Comparison of ENCODE assay signal across 18 cellular contexts in the genomic region with DNA sequence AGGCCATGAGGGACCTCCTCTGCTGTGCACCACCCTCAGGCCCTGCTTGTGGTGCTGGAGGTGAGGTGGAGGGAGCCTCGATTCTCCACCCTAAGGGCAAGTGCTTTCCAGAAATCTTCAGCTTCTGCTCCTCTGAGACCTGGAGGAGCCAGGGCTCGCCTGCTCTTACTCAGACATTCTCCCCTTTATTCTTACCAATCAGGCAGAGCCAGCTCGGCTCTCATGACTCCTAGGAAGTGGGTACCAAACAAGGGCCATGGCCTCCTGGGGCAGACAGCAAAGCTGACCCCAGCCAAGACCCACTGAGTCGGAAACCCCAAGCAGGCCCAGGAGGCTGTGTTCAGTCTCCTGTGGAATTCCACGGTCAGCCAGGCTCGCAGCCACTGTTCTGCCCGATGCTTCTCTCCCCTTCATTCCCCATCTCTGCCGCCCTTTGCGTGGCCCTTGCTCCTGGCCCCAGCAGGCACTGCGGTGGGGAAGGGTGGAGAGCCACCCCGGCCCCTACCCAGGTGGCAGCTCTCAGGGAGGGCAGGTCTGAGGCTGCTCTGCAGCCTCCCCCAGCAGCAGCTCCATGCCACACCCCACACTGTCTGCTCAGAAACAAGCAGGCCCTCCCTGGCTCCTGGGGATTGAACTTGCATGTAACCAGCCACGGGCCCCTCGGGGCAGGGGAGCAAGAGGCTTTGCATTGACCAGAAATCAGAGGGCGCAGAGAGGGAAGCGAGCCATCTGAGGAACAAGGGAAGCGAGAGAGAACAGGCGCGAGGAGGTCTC. TPM values are rescaled to one million over a fixed set of nuclear protein-coding genes. Genes with fewer than 3 reads are reported as not detected.
DNase-seq lines count a peak whose midpoint lies in the region; ATAC-seq and TF ChIP-seq lines count a peak whose summit lies in the region.
"Had no signal": no experiment of that assay in that cellular context is flagged by ENCODE, and none has a peak within 500 bp of the region (broad histone marks: within the 10 kb centered on the region; RNA-seq: fewer than 3 reads in every experiment).

No MANE protein-coding gene starts in this region.

- peak overlapping the region; percentile 33 to 61 (median 38) for H3K27ac Mint-ChIP-seq in nephron
- H3K27ac Mint-ChIP-seq: CD8-positive, alpha-beta memory T cell had no signal

- in situ Hi-C loops in HAP-1 (cut with MboI; ENCODE audit: low sequenced_read_pairs) = loop anchor here (25.0 kb wide), 1 partner anchor 490 kb away; no protein-coding TSS in a partner anchor

- no peak for ATAC-seq in Right ventricle myocardium superior (ENCODE audit: poor library complexity)
- ATAC-seq in SK-N-SH treated with all-trans-retinoic acid at 6 μM for 48 hours = no peak
- no peak for ATAC-seq in omental fat pad (ENCODE audit: low FRiP score)
- ATAC-seq: K562 had no signal

- no peak for TF ChIP-seq POLR2A in testis (IDR thresholded peaks at IDR 0.05)

- 76 to 80% methylated on average over 15 to 18 of the region's 18 CpGs for WGBS in testis, 2 donors

- peaks cover 3% of the 10 kb centered on the region for H3K36me3 Mint-ChIP-seq in nephron (ENCODE audit: low read depth)

- H3K4me3 Mint-ChIP-seq in nephron = no peak overlapping the region
- H3K4me3 Mint-ChIP-seq: CD8-positive, alpha-beta memory T cell had no signal

- H3K27ac ChIP-seq in testis (peak overlapping the region; percentile 59 to 74), WERI-Rb-1 (no peak overlapping the region)

- H3K9me3 ChIP-seq in testis = no peaks in the 10 kb centered on the region
- H3K9me3 ChIP-seq in HAP-1 = no peaks in the 10 kb centered on the region
- no peaks in the 10 kb centered on the region for H3K9me3 ChIP-seq in WERI-Rb-1 (ENCODE audit: severe bottlenecking)
- H3K9me3 ChIP-seq: body of pancreas had no signal

- intact Hi-C loops in Right ventricle myocardium superior (cut with DNase I) = no loop called here
- intact Hi-C loops in testis (cut with DNase I; ENCODE audit: low total_unique reads) = no loop called here

- H3K4me3 ChIP-seq in testis = no peak overlapping the region
- H3K4me3 ChIP-seq in HAP-1 = no peak overlapping the region
- H3K4me3 ChIP-seq in WERI-Rb-1 (ENCODE audit: low read depth, low read length) = no peak overlapping the region
- H3K4me3 ChIP-seq: body of pancreas, K562, lung had no signal

- H3K36me3 ChIP-seq in testis (ENCODE audit: low read depth, missing control alignments) = no peaks in the 10 kb centered on the region
- no peaks in the 10 kb centered on the region; the same call in 1 of the 2 replicates for H3K36me3 ChIP-seq in HAP-1 (replicated peaks)
- no peaks in the 10 kb centered on the region for H3K36me3 ChIP-seq in WERI-Rb-1

- H3K4me1 ChIP-seq in testis = peaks cover 17% of the 10 kb centered on the region
- no peaks in the 10 kb centered on the region for H3K4me1 ChIP-seq in HAP-1
- H3K4me1 ChIP-seq: body of pancreas had no signal

- H3K4me1 Mint-ChIP-seq in nephron = peaks cover 41% of the 10 kb centered on the region

- H3K27me3 ChIP-seq in testis (no peaks in the 10 kb centered on the region), HAP-1 (ENCODE audit: low read depth) (no peaks in the 10 kb centered on the region), WERI-Rb-1 (ENCODE audit: insufficient read depth, low read depth, severe bottlenecking) (no peaks in the 10 kb centered on the region)
- H3K27me3 ChIP-seq: body of pancreas had no signal

- peaks cover 7% of the 10 kb centered on the region for H3K27me3 Mint-ChIP-seq in nephron (ENCODE audit: low read depth)
- H3K27me3 Mint-ChIP-seq: CD8-positive, alpha-beta memory T cell had no signal

- H3K9me3 Mint-ChIP-seq in nephron = no peaks in the 10 kb centered on the region
- H3K9me3 Mint-ChIP-seq: CD8-positive, alpha-beta memory T cell had no signal

- peak; percentile 27 for DNase-seq in astrocyte of the hippocampus (ENCODE audit: low read depth, low spot score)
- peak; percentile 42 for DNase-seq in Right ventricle myocardium superior
- no peak for DNase-seq in testis
- DNase-seq in HAP-1 (ENCODE audit: low spot score in 2 of 2) = no peak
- no peak for DNase-seq in omental fat pad (ENCODE audit: low spot score)
- no peak for DNase-seq in WERI-Rb-1
- DNase-seq: activated CD4-positive, alpha-beta T cell treated with anti-CD3 and anti-CD28 coated beads, Interleukin-2, amount 50 U/mL, for 48 hours; activated effector memory CD4-positive, alpha-beta T cell treated with Interleukin-2 at 50 U/mL for 16 hours; NCI-H1694; NCI-H748 treated with DMSO at 0.1 percent for 48 hours; stimulated activated CD4-positive, alpha-beta T cell treated with anti-CD3 and anti-CD28 coated beads, Interleukin-2, amount 100 ng/mL, for 48 hours; T1000 had no signal

- no peak for TF ChIP-seq CTCF in nephron (IDR thresholded peaks at IDR 0.05; ENCODE audit: unreplicated experiment in 3 of 3)
- TF ChIP-seq CTCF in testis (IDR thresholded peaks at IDR 0.05) = no peak
- no peak for TF ChIP-seq CTCF in omental fat pad (IDR thresholded peaks at IDR 0.05)
- no peak for TF ChIP-seq CTCF in WERI-Rb-1 (IDR thresholded peaks at IDR 0.05; ENCODE audit: low read depth, low read length)

TF ChIP-seq in SK-N-SH treated with all-trans-retinoic acid at 6 μM for 48 hours, 23 proteins besides CTCF, POLR2A, EP300 and RAD21 (continues in another document):
- no peak for TF ChIP-seq ZFP30 (CRISPR knock-in tag; IDR thresholded peaks at IDR 0.05)
- no peak for TF ChIP-seq PPARA (CRISPR knock-in tag; IDR thresholded peaks at IDR 0.05; ENCODE audit: borderline replicate concordance)
- TF ChIP-seq ZC3H10 (CRISPR knock-in tag; IDR thresholded peaks at IDR 0.05) = no peak
- TF ChIP-seq, protein P1, sequence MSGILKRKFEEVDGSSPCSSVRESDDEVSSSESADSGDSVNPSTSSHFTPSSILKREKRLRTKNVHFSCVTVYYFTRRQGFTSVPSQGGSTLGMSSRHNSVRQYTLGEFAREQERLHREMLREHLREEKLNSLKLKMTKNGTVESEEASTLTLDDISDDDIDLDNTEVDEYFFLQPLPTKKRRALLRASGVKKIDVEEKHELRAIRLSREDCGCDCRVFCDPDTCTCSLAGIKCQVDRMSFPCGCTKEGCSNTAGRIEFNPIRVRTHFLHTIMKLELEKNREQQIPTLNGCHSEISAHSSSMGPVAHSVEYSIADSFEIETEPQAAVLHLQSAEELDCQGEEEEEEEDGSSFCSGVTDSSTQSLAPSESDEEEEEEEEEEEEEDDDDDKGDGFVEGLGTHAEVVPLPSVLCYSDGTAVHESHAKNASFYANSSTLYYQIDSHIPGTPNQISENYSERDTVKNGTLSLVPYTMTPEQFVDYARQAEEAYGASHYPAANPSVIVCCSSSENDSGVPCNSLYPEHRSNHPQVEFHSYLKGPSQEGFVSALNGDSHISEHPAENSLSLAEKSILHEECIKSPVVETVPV (CRISPR knock-in tag; IDR thresholded peaks at IDR 0.05) = no peak
- no peak for TF ChIP-seq ZNF565 (CRISPR knock-in tag; conservative IDR thresholded peaks at IDR 0.05; ENCODE audit: low read depth)
- TF ChIP-seq CSDC2 (CRISPR knock-in tag; IDR thresholded peaks at IDR 0.05) = no peak
- TF ChIP-seq TCF4 (CRISPR knock-in tag; IDR thresholded peaks at IDR 0.05; ENCODE audit: borderline replicate concordance) = no peak
- TF ChIP-seq OSR1 (CRISPR knock-in tag; IDR thresholded peaks at IDR 0.05) = no peak
- TF ChIP-seq ISL1 (CRISPR knock-in tag; IDR thresholded peaks at IDR 0.05) = no peak
- TF ChIP-seq, protein P2, sequence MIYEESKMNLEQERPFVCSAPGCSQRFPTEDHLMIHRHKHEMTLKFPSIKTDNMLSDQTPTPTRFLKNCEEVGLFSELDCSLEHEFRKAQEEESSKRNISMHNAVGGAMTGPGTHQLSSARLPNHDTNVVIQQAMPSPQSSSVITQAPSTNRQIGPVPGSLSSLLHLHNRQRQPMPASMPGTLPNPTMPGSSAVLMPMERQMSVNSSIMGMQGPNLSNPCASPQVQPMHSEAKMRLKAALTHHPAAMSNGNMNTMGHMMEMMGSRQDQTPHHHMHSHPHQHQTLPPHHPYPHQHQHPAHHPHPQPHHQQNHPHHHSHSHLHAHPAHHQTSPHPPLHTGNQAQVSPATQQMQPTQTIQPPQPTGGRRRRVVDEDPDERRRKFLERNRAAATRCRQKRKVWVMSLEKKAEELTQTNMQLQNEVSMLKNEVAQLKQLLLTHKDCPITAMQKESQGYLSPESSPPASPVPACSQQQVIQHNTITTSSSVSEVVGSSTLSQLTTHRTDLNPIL (CRISPR knock-in tag; IDR thresholded peaks at IDR 0.05; ENCODE audit: low read depth) = no peak
- TF ChIP-seq ESRRG (CRISPR knock-in tag; IDR thresholded peaks at IDR 0.05) = no peak
- TF ChIP-seq, protein P3, sequence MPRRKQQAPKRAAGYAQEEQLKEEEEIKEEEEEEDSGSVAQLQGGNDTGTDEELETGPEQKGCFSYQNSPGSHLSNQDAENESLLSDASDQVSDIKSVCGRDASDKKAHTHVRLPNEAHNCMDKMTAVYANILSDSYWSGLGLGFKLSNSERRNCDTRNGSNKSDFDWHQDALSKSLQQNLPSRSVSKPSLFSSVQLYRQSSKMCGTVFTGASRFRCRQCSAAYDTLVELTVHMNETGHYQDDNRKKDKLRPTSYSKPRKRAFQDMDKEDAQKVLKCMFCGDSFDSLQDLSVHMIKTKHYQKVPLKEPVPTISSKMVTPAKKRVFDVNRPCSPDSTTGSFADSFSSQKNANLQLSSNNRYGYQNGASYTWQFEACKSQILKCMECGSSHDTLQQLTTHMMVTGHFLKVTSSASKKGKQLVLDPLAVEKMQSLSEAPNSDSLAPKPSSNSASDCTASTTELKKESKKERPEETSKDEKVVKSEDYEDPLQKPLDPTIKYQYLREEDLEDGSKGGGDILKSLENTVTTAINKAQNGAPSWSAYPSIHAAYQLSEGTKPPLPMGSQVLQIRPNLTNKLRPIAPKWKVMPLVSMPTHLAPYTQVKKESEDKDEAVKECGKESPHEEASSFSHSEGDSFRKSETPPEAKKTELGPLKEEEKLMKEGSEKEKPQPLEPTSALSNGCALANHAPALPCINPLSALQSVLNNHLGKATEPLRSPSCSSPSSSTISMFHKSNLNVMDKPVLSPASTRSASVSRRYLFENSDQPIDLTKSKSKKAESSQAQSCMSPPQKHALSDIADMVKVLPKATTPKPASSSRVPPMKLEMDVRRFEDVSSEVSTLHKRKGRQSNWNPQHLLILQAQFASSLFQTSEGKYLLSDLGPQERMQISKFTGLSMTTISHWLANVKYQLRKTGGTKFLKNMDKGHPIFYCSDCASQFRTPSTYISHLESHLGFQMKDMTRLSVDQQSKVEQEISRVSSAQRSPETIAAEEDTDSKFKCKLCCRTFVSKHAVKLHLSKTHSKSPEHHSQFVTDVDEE (CRISPR knock-in tag; IDR thresholded peaks at IDR 0.05) = no peak
- no peak for TF ChIP-seq ZNF8 (CRISPR knock-in tag; IDR thresholded peaks at IDR 0.05)
- TF ChIP-seq ZFP3 (CRISPR knock-in tag; IDR thresholded peaks at IDR 0.05) = no peak
- TF ChIP-seq GLIS3 (CRISPR knock-in tag; IDR thresholded peaks at IDR 0.05) = no peak

RNA-seq across cellular contexts. Expression of a gene that starts 24.0 kb away (rescaled TPM):
- total RNA-seq in Right ventricle myocardium superior (19.7 TPM), testis (10 to 100 TPM; 23.5 to 31.6 TPM), omental fat pad (10 to 100 TPM; 17.7 to 30.3 (median 22.8) TPM)
- polyA plus RNA-seq in testis (ENCODE audit: insufficient read depth, low read depth, low replicate concordance) = 25.0 TPM

RNA-seq across cellular contexts. Expression of a gene that starts 40.1 kb away (rescaled TPM):
- total RNA-seq in Right ventricle myocardium superior = 0.38 TPM
- total RNA-seq in testis = 1 to 10 TPM in 1 of 2 donors, under 1 TPM in 1; 0.62 to 1.1 TPM
- polyA plus RNA-seq in testis (ENCODE audit: insufficient read depth, low read depth, low replicate concordance) = 0.69 TPM
- 1 to 10 TPM in 1 of 4 donors, under 1 TPM in 3; 0.12 to 1.1 (median 0.25) TPM for total RNA-seq in omental fat pad
- total RNA-seq: CD8-positive, alpha-beta memory T cell; K562 had no signal

Comparison
In these comparisons a context has a peak if more than half of its experiments do, and no peak if none do; other contexts are left out.
1. DNase-seq: peak in astrocyte of the hippocampus (single experiment) and Right ventricle myocardium superior (single experiment); none in testis (single experiment), HAP-1 (0 of 2), omental fat pad (single experiment) and WERI-Rb-1 (single experiment).